1 cellular context compared by ENCODE assay signal in the genomic region with DNA sequence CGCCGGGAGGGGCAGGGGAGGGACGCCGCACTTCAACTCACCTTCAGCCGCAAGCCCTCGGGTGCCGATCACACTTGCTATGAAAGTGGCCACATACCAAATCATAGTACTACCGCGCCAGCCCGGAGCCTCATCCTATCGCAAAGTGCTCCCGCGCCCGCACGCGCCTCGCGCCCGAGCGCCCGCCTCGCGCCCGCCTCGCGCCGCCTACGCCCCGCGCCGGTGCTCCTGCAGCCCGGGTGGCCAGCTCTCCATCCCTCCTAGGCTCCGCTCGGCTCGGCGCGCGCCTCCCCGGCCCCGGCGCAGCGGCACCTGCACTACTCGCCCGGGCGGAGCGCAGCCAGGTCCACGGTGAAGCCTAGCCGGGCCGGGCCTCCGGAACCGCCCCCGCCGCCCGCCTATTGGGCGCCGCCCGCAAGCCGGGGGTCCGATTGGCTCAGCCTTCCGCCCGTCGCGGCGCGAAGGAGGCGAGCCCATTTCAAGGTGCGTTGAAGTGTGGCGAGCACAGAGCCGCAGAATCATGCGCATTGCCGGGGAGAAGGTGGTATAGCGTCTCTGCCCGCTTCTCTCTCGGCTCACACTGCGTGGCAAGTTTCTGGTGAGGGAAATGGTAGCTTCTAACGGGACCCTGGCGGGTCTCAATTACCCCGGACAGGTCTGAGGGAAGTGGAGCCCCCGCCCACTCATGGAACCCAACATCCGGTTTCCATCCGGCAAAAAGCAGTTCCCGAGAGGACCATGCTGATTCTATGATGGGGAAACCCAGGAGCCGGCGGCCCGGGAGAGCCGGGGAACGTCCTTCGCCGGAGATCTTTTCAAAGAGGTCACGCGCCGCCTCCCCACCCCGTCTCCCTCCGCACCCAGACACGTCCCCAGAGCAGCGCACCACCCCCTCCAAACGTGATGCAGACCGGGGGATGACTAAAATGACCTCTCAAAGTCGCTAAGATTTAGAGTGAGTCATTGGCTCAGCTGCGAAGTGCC.
TF ChIP-seq lines count a peak whose summit lies in the region.

A gene with protein sequence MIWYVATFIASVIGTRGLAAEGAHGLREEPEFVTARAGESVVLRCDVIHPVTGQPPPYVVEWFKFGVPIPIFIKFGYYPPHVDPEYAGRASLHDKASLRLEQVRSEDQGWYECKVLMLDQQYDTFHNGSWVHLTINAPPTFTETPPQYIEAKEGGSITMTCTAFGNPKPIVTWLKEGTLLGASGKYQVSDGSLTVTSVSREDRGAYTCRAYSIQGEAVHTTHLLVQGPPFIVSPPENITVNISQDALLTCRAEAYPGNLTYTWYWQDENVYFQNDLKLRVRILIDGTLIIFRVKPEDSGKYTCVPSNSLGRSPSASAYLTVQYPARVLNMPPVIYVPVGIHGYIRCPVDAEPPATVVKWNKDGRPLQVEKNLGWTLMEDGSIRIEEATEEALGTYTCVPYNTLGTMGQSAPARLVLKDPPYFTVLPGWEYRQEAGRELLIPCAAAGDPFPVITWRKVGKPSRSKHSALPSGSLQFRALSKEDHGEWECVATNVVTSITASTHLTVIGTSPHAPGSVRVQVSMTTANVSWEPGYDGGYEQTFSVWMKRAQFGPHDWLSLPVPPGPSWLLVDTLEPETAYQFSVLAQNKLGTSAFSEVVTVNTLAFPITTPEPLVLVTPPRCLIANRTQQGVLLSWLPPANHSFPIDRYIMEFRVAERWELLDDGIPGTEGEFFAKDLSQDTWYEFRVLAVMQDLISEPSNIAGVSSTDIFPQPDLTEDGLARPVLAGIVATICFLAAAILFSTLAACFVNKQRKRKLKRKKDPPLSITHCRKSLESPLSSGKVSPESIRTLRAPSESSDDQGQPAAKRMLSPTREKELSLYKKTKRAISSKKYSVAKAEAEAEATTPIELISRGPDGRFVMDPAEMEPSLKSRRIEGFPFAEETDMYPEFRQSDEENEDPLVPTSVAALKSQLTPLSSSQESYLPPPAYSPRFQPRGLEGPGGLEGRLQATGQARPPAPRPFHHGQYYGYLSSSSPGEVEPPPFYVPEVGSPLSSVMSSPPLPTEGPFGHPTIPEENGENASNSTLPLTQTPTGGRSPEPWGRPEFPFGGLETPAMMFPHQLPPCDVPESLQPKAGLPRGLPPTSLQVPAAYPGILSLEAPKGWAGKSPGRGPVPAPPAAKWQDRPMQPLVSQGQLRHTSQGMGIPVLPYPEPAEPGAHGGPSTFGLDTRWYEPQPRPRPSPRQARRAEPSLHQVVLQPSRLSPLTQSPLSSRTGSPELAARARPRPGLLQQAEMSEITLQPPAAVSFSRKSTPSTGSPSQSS (N-terminal part only) (minus strand): TSS at position 319 of the 984 bp plus-strand sequence. CDS start 214 bp downstream, at position 105.

TF ChIP-seq in WTC11, 78 proteins besides CTCF, POLR2A, EP300 and RAD21 (continued from another document and continues in another):
- TF ChIP-seq ZNF317 (CRISPR knock-in tag; IDR thresholded peaks at IDR 0.05; ENCODE audit: borderline replicate concordance, low read depth) (no peak), HMGA2 (CRISPR knock-in tag; IDR thresholded peaks at IDR 0.05) (no peak), RORB (CRISPR knock-in tag; IDR thresholded peaks at IDR 0.05) (no peak), GTF2I (CRISPR knock-in tag; conservative IDR thresholded peaks at IDR 0.05) (no peak), NFE2L1 (CRISPR knock-in tag; IDR thresholded peaks at IDR 0.05) (no peak), ESRRA (CRISPR knock-in tag; IDR thresholded peaks at IDR 0.05; ENCODE audit: borderline replicate concordance) (no peak), CBFB (CRISPR knock-in tag; IDR thresholded peaks at IDR 0.05; ENCODE audit: low read depth) (no peak), MYBL2 (CRISPR knock-in tag; IDR thresholded peaks at IDR 0.05) (peak; percentile 66; the same call in 1 of the 2 replicates), OVOL2 (CRISPR knock-in tag; IDR thresholded peaks at IDR 0.05; ENCODE audit: borderline replicate concordance) (no peak), FOXJ3 (CRISPR knock-in tag; IDR thresholded peaks at IDR 0.05; ENCODE audit: borderline replicate concordance) (no peak), ZNF138 (CRISPR knock-in tag; conservative IDR thresholded peaks at IDR 0.05) (no peak), ZNF121 (CRISPR knock-in tag; IDR thresholded peaks at IDR 0.05) (no peak), MXD4 (CRISPR knock-in tag; IDR thresholded peaks at IDR 0.05; ENCODE audit: borderline replicate concordance) (no peak), CREB1 (CRISPR knock-in tag; IDR thresholded peaks at IDR 0.05) (no peak), ZNF263 (CRISPR knock-in tag; IDR thresholded peaks at IDR 0.05; ENCODE audit: low read depth) (no peak), SMAD4 (CRISPR knock-in tag; IDR thresholded peaks at IDR 0.05) (no peak), SP1 (CRISPR knock-in tag; conservative IDR thresholded peaks at IDR 0.05) (peak; percentile 43; the same call in 1 of the 2 replicates), KAT7 (CRISPR knock-in tag; IDR thresholded peaks at IDR 0.05; ENCODE audit: borderline replicate concordance) (0 out of 2 replicates have a peak, but pooled peaks have one; percentile 34), RELA (CRISPR knock-in tag; IDR thresholded peaks at IDR 0.05; ENCODE audit: borderline replicate concordance) (no peak)
- TF ChIP-seq, protein P1, sequence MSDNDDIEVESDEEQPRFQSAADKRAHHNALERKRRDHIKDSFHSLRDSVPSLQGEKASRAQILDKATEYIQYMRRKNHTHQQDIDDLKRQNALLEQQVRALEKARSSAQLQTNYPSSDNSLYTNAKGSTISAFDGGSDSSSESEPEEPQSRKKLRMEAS (CRISPR knock-in tag; IDR thresholded peaks at IDR 0.05): peak; percentile 39; the same call in 1 of the 2 replicates
- TF ChIP-seq, protein P2, sequence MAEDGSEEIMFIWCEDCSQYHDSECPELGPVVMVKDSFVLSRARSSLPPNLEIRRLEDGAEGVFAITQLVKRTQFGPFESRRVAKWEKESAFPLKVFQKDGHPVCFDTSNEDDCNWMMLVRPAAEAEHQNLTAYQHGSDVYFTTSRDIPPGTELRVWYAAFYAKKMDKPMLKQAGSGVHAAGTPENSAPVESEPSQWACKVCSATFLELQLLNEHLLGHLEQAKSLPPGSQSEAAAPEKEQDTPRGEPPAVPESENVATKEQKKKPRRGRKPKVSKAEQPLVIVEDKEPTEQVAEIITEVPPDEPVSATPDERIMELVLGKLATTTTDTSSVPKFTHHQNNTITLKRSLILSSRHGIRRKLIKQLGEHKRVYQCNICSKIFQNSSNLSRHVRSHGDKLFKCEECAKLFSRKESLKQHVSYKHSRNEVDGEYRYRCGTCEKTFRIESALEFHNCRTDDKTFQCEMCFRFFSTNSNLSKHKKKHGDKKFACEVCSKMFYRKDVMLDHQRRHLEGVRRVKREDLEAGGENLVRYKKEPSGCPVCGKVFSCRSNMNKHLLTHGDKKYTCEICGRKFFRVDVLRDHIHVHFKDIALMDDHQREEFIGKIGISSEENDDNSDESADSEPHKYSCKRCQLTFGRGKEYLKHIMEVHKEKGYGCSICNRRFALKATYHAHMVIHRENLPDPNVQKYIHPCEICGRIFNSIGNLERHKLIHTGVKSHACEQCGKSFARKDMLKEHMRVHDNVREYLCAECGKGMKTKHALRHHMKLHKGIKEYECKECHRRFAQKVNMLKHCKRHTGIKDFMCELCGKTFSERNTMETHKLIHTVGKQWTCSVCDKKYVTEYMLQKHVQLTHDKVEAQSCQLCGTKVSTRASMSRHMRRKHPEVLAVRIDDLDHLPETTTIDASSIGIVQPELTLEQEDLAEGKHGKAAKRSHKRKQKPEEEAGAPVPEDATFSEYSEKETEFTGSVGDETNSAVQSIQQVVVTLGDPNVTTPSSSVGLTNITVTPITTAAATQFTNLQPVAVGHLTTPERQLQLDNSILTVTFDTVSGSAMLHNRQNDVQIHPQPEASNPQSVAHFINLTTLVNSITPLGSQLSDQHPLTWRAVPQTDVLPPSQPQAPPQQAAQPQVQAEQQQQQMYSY (CRISPR knock-in tag; IDR thresholded peaks at IDR 0.05): no peak
- TF ChIP-seq, protein P3, sequence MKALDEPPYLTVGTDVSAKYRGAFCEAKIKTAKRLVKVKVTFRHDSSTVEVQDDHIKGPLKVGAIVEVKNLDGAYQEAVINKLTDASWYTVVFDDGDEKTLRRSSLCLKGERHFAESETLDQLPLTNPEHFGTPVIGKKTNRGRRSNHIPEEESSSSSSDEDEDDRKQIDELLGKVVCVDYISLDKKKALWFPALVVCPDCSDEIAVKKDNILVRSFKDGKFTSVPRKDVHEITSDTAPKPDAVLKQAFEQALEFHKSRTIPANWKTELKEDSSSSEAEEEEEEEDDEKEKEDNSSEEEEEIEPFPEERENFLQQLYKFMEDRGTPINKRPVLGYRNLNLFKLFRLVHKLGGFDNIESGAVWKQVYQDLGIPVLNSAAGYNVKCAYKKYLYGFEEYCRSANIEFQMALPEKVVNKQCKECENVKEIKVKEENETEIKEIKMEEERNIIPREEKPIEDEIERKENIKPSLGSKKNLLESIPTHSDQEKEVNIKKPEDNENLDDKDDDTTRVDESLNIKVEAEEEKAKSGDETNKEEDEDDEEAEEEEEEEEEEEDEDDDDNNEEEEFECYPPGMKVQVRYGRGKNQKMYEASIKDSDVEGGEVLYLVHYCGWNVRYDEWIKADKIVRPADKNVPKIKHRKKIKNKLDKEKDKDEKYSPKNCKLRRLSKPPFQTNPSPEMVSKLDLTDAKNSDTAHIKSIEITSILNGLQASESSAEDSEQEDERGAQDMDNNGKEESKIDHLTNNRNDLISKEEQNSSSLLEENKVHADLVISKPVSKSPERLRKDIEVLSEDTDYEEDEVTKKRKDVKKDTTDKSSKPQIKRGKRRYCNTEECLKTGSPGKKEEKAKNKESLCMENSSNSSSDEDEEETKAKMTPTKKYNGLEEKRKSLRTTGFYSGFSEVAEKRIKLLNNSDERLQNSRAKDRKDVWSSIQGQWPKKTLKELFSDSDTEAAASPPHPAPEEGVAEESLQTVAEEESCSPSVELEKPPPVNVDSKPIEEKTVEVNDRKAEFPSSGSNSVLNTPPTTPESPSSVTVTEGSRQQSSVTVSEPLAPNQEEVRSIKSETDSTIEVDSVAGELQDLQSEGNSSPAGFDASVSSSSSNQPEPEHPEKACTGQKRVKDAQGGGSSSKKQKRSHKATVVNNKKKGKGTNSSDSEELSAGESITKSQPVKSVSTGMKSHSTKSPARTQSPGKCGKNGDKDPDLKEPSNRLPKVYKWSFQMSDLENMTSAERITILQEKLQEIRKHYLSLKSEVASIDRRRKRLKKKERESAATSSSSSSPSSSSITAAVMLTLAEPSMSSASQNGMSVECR (CRISPR knock-in tag; IDR thresholded peaks at IDR 0.05; ENCODE audit: borderline replicate concordance): peak; percentile 17; the same call in 1 of the 2 replicates
- TF ChIP-seq, protein P4, sequence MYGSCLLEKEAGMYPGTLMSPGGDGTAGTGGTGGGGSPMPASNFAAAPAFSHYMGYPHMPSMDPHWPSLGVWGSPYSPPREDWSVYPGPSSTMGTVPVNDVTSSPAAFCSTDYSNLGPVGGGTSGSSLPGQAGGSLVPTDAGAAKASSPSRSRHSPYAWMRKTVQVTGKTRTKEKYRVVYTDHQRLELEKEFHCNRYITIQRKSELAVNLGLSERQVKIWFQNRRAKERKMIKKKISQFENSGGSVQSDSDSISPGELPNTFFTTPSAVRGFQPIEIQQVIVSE (CRISPR knock-in tag; IDR thresholded peaks at IDR 0.05; ENCODE audit: borderline replicate concordance): no peak
- TF ChIP-seq, protein P5, sequence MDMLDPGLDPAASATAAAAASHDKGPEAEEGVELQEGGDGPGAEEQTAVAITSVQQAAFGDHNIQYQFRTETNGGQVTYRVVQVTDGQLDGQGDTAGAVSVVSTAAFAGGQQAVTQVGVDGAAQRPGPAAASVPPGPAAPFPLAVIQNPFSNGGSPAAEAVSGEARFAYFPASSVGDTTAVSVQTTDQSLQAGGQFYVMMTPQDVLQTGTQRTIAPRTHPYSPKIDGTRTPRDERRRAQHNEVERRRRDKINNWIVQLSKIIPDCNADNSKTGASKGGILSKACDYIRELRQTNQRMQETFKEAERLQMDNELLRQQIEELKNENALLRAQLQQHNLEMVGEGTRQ (CRISPR knock-in tag; IDR thresholded peaks at IDR 0.05): peak; percentile 35
- TF ChIP-seq, protein P6, sequence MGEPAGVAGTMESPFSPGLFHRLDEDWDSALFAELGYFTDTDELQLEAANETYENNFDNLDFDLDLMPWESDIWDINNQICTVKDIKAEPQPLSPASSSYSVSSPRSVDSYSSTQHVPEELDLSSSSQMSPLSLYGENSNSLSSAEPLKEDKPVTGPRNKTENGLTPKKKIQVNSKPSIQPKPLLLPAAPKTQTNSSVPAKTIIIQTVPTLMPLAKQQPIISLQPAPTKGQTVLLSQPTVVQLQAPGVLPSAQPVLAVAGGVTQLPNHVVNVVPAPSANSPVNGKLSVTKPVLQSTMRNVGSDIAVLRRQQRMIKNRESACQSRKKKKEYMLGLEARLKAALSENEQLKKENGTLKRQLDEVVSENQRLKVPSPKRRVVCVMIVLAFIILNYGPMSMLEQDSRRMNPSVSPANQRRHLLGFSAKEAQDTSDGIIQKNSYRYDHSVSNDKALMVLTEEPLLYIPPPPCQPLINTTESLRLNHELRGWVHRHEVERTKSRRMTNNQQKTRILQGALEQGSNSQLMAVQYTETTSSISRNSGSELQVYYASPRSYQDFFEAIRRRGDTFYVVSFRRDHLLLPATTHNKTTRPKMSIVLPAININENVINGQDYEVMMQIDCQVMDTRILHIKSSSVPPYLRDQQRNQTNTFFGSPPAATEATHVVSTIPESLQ (CRISPR knock-in tag; IDR thresholded peaks at IDR 0.05): no peak
- TF ChIP-seq, protein P7, sequence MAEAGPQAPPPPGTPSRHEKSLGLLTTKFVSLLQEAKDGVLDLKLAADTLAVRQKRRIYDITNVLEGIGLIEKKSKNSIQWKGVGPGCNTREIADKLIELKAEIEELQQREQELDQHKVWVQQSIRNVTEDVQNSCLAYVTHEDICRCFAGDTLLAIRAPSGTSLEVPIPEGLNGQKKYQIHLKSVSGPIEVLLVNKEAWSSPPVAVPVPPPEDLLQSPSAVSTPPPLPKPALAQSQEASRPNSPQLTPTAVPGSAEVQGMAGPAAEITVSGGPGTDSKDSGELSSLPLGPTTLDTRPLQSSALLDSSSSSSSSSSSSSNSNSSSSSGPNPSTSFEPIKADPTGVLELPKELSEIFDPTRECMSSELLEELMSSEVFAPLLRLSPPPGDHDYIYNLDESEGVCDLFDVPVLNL (CRISPR knock-in tag; IDR thresholded peaks at IDR 0.05; ENCODE audit: borderline replicate concordance, low read depth): no peak
- TF ChIP-seq, protein P8, sequence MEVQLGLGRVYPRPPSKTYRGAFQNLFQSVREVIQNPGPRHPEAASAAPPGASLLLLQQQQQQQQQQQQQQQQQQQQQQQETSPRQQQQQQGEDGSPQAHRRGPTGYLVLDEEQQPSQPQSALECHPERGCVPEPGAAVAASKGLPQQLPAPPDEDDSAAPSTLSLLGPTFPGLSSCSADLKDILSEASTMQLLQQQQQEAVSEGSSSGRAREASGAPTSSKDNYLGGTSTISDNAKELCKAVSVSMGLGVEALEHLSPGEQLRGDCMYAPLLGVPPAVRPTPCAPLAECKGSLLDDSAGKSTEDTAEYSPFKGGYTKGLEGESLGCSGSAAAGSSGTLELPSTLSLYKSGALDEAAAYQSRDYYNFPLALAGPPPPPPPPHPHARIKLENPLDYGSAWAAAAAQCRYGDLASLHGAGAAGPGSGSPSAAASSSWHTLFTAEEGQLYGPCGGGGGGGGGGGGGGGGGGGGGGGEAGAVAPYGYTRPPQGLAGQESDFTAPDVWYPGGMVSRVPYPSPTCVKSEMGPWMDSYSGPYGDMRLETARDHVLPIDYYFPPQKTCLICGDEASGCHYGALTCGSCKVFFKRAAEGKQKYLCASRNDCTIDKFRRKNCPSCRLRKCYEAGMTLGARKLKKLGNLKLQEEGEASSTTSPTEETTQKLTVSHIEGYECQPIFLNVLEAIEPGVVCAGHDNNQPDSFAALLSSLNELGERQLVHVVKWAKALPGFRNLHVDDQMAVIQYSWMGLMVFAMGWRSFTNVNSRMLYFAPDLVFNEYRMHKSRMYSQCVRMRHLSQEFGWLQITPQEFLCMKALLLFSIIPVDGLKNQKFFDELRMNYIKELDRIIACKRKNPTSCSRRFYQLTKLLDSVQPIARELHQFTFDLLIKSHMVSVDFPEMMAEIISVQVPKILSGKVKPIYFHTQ (CRISPR knock-in tag; IDR thresholded peaks at IDR 0.05): no peak
